1 cellular context compared by ENCODE assay signal in genomic region chr10:121695731-121696464, GRCh38.
TF ChIP-seq lines count a peak whose summit lies in the region.

No MANE protein-coding gene starts in this region.

TF ChIP-seq in HepG2, 621 proteins besides CTCF, POLR2A, EP300 and RAD21 (continued from another document):
- TF ChIP-seq ZBTB46 (CRISPR knock-in tag; IDR thresholded peaks at IDR 0.05; ENCODE audit: borderline replicate concordance) (no peak), ARID3A (IDR thresholded peaks at IDR 0.05; ENCODE audit: low read depth, low read length) (no peak), NONO (IDR thresholded peaks at IDR 0.05) (no peak), NONO (CRISPR knock-in tag; conservative IDR thresholded peaks at IDR 0.05) (no peak), ZNF367 (CRISPR knock-in tag; IDR thresholded peaks at IDR 0.05; ENCODE audit: borderline replicate concordance) (no peak), PATZ1 (CRISPR knock-in tag; IDR thresholded peaks at IDR 0.05) (peak; percentile 48), HNF4A (CRISPR knock-in tag; IDR thresholded peaks at IDR 0.05) (peak; percentile 61), MAX (IDR thresholded peaks at IDR 0.05) (peak; percentile 43; the same call in 1 of the 2 replicates), ARID2 (CRISPR knock-in tag; IDR thresholded peaks at IDR 0.05; ENCODE audit: borderline replicate concordance) (no peak), PPARG (CRISPR knock-in tag; conservative IDR thresholded peaks at IDR 0.05) (peak; percentile 91), SMAD1 (CRISPR knock-in tag; IDR thresholded peaks at IDR 0.05; ENCODE audit: borderline replicate concordance, low read depth) (no peak), ZNF3 (CRISPR knock-in tag; IDR thresholded peaks at IDR 0.05) (no peak), ZFAT (CRISPR knock-in tag; conservative IDR thresholded peaks at IDR 0.05) (no peak), SIX4 (CRISPR knock-in tag; IDR thresholded peaks at IDR 0.05) (no peak), TIGD3 (CRISPR knock-in tag; IDR thresholded peaks at IDR 0.05; ENCODE audit: borderline replicate concordance) (no peak), CEBPG (CRISPR knock-in tag; IDR thresholded peaks at IDR 0.05) (peak; percentile 70), U2AF2 (IDR thresholded peaks at IDR 0.05; ENCODE audit: low read depth, low read length) (no peak), BCL6 (CRISPR knock-in tag; IDR thresholded peaks at IDR 0.05) (peak; percentile 26; the same call in 1 of the 2 replicates), ZNF264 (CRISPR knock-in tag; IDR thresholded peaks at IDR 0.05) (no peak), HDAC2 (CRISPR knock-in tag; IDR thresholded peaks at IDR 0.05) (peak; percentile 32; the same call in 1 of the 2 replicates), NR2F6 (IDR thresholded peaks at IDR 0.05) (no peak), NR2F6 (CRISPR knock-in tag; IDR thresholded peaks at IDR 0.05) (0 out of 2 replicates have a peak, but pooled peaks have one; percentile 20), ZNF235 (CRISPR knock-in tag; IDR thresholded peaks at IDR 0.05; ENCODE audit: borderline replicate concordance) (no peak), SNRNP70 (IDR thresholded peaks at IDR 0.05; ENCODE audit: low read depth, low read length) (no peak), ZNF263 (CRISPR knock-in tag; IDR thresholded peaks at IDR 0.05) (peak; percentile 54; the same call in 1 of the 2 replicates)
- TF ChIP-seq, protein P1, sequence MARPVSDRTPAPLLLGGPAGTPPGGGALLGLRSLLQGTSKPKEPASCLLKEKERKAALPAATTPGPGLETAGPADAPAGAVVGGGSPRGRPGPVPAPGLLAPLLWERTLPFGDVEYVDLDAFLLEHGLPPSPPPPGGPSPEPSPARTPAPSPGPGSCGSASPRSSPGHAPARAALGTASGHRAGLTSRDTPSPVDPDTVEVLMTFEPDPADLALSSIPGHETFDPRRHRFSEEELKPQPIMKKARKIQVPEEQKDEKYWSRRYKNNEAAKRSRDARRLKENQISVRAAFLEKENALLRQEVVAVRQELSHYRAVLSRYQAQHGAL (CRISPR knock-in tag; IDR thresholded peaks at IDR 0.05; ENCODE audit: not compliant biosample characterization), result no peak
